In the genomic region with DNA sequence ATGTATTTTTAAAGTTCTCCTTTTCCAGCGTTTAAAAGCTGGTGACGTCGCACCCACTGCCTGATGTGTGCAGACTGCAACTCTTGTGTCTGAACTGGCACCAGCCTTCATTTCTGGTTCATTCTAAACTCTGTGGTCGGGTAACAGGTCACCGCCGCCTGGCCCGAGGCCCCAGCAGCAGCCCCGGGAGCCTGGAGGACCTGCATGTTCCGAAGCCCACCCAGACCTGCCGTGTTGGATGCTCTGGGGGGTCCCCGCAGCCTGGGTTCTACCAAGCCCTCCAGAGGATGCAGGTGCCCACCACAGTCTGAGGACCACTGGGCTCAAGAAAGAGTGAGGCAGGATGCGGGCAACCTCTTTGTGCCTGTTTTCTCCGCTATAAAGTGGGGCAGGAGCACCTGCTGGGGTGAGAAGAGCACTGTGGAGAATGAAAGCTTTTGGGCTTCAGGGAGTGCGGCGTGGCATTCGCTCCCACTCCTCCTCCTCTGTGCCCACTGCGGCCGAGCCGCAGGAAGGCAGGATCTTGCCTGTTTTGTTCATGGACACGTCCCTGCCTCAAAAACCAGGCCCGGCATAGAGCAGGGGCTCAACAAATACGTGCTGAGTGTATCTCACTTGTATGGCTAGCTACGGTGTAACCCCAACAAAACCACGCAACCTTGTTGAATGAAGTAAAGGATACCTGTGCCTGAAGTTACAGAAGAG, we compare ENCODE assay signal across 20 cellular contexts. TPM values are rescaled to one million over a fixed set of nuclear protein-coding genes. Genes with fewer than 3 reads are reported as not detected.
DNase-seq lines count a peak whose midpoint lies in the region; ATAC-seq, FAIRE-seq and TF ChIP-seq lines count a peak whose summit lies in the region.
"Had no signal": no experiment of that assay in that cellular context is flagged by ENCODE, and none has a peak within 500 bp of the region (broad histone marks: within the 10 kb centered on the region; RNA-seq: fewer than 3 reads in every experiment).

No MANE protein-coding gene starts in this region.

- no peak overlapping the region for H2BK15ac ChIP-seq in IMR-90 (ENCODE audit: low read depth, low read length)

- intact Hi-C loops in Right ventricle myocardium superior (cut with DNase I): no loop called here
- intact Hi-C loops in cardiac septum (cut with DNase I): no loop called here
- intact Hi-C loops in IMR-90 (cut with micrococcal nuclease): no loop called here
- intact Hi-C loops in kidney (cut with DNase I): no loop called here

- H3K9ac ChIP-seq in DND-41 (ENCODE audit: low read depth, low read length) (no peak overlapping the region), IMR-90 (ENCODE audit: low read depth, low read length) (no peak overlapping the region), kidney (ENCODE audit: low read length in 2 of 2) (no peak overlapping the region)

- H4K20me1 ChIP-seq in DND-41 (ENCODE audit: insufficient read depth, low read length): peaks cover 9% of the 10 kb centered on the region
- H4K20me1 ChIP-seq in IMR-90 (ENCODE audit: insufficient read depth, low read length): peaks cover 6% of the 10 kb centered on the region; the same call in 1 of the 2 replicates
- H4K20me1 ChIP-seq in osteoblast (ENCODE audit: insufficient read depth, low read length): no peaks in the 10 kb centered on the region

- no peak overlapping the region for H3K14ac ChIP-seq in IMR-90 (replicated peaks; ENCODE audit: low read depth, low read length)

- H2BK5ac ChIP-seq in IMR-90 (ENCODE audit: low read depth, low read length, poor library complexity, severe bottlenecking): no peak overlapping the region

- no peak overlapping the region for H3K4ac ChIP-seq in IMR-90 (ENCODE audit: low read depth, low read length)

- in situ Hi-C loops in IMR-90 (cut with MboI; ENCODE audit: low sequenced_read_pairs): no loop called here

- no peak overlapping the region for H4K5ac ChIP-seq in IMR-90 (ENCODE audit: low read depth, low read length)

- CTCF ChIA-PET in IMR-90 (lab: Yijun Ruan, JAX): no interaction called here

- no peak overlapping the region for H3K18ac ChIP-seq in IMR-90 (ENCODE audit: low read depth, low read length)

- H2AFZ ChIP-seq in DND-41 (ENCODE audit: low read depth, low read length): no peak overlapping the region
- no peak overlapping the region for H2AFZ ChIP-seq in IMR-90 (replicated peaks; ENCODE audit: low read length, poor library complexity)
- H2AFZ ChIP-seq in osteoblast (ENCODE audit: low read length): no peak overlapping the region
- H2AFZ ChIP-seq: GM23338 had no signal

- no peak for FAIRE-seq in kidney (lab: Jason Lieb, UNC)
- FAIRE-seq: GM12878, GM19239 had no signal

- H2BK20ac ChIP-seq in IMR-90 (ENCODE audit: low read depth, low read length): no peak overlapping the region

- peak overlapping the region; percentile 24; the same call in 1 of the 2 replicates for H3K27ac ChIP-seq in DND-41 (ENCODE audit: low read length)
- no peak overlapping the region for H3K27ac ChIP-seq in IMR-90 (ENCODE audit: insufficient read depth, low read length)
- H3K27ac ChIP-seq in osteoblast (ENCODE audit: low read depth, low read length): no peak overlapping the region
- H3K27ac ChIP-seq in kidney (ENCODE audit: low read depth in 2 of 2, low read length in 2 of 2): no peak overlapping the region

- H3K4me3 ChIP-seq in DND-41 (ENCODE audit: low read depth in 1 of 2, low read length in 2 of 2) (no peak overlapping the region), IMR-90 (ENCODE audit: insufficient read depth, low read depth, low read length) (no peak overlapping the region), osteoblast (ENCODE audit: insufficient read depth, low read length) (no peak overlapping the region), kidney (ENCODE audit: low read length in 2 of 2) (no peak overlapping the region)
- H3K4me3 ChIP-seq: GM12878, GM23338, HAP-1 had no signal

- TSS peak; percentile 54 for BruUV-seq in IMR-90 (replicated peaks; lab: Mats Ljungman, UMichigan)

- H3K27me3 ChIP-seq in DND-41 (ENCODE audit: insufficient read depth, low read length, poor library complexity) (no peaks in the 10 kb centered on the region), IMR-90 (ENCODE audit: control insufficient read depth, insufficient read depth, low read length) (no peaks in the 10 kb centered on the region), osteoblast (ENCODE audit: insufficient read depth, low read length) (no peaks in the 10 kb centered on the region)

- no peaks in the 10 kb centered on the region for H3K4me1 ChIP-seq in DND-41 (ENCODE audit: insufficient read depth, low read length)
- no peaks in the 10 kb centered on the region for H3K4me1 ChIP-seq in IMR-90 (ENCODE audit: control insufficient read depth, insufficient read depth, low read length)
- H3K4me1 ChIP-seq in osteoblast (ENCODE audit: insufficient read depth, low read length): no peaks in the 10 kb centered on the region
- H3K4me1 ChIP-seq in kidney (ENCODE audit: control insufficient read depth in 1 of 2, insufficient read depth in 1 of 2, low read depth in 1 of 2, low read length in 2 of 2): no peaks in the 10 kb centered on the region
- H3K4me1 ChIP-seq: HAP-1 had no signal

- no peak for TF ChIP-seq RAD21 in IMR-90 (IDR thresholded peaks at IDR 0.05; ENCODE audit: low read length)

- no peak overlapping the region for H2BK120ac ChIP-seq in IMR-90 (ENCODE audit: low read depth, low read length)

- H3K23ac ChIP-seq in IMR-90 (ENCODE audit: low read depth, low read length): no peak overlapping the region

- no peak overlapping the region for H3K56ac ChIP-seq in IMR-90 (ENCODE audit: extremely low read depth, insufficient read depth, low read length)

- H4K91ac ChIP-seq in IMR-90 (ENCODE audit: insufficient read depth, low read depth, low read length): no peak overlapping the region

- H3K79me2 ChIP-seq in DND-41 (ENCODE audit: insufficient read depth, low read length) (no peaks in the 10 kb centered on the region), osteoblast (ENCODE audit: insufficient read depth, low read length) (no peaks in the 10 kb centered on the region)

- WGBS in IMR-90 (ENCODE audit: extremely low coverage in 2 of 2, insufficient read length in 1 of 2), 2 experiments: 100% methylated on average over 3 of the region's 24 CpGs; no CpG with 5 or more reads in 1 of the 2 experiments

- no peak for TF ChIP-seq POLR2A in IMR-90 (IDR thresholded peaks at IDR 0.05; ENCODE audit: low read depth, low read length)

- DNase-seq in Right ventricle myocardium superior (peak; percentile 11), cardiac septum (ENCODE audit: low spot score) (no peak), DND-41 (no peak), IMR-90 (no peak), osteoblast (ENCODE audit: insufficient read length, low spot score, missing footprints) (peak; percentile 62), A172 (ENCODE audit: low spot score) (no peak), kidney (no peak)
- DNase-seq: 8988T; C1 segment of cervical spinal cord; Calu3; CD4-positive, alpha-beta memory T cell; COR-L47; DMS153; EL; GDM1; HFFc6 had no signal

- POLR2A ChIA-PET in IMR-90 (lab: Charles Lee; ENCODE audit: unreplicated experiment): interaction anchor here (0.6 kb wide), 1 partner anchor 36 kb away, joined by 3 read pairs; no protein-coding TSS in a partner anchor

- no peaks in the 10 kb centered on the region for H3K9me3 ChIP-seq in DND-41 (ENCODE audit: insufficient read depth, low read length, severe bottlenecking)
- no peaks in the 10 kb centered on the region for H3K9me3 ChIP-seq in IMR-90 (ENCODE audit: control insufficient read depth, insufficient read depth, low read length)
- no peaks in the 10 kb centered on the region for H3K9me3 ChIP-seq in osteoblast (ENCODE audit: low read depth, low read length)
- H3K9me3 ChIP-seq in kidney (ENCODE audit: control insufficient read depth in 1 of 2, low read length in 2 of 2): no peaks in the 10 kb centered on the region
- H3K9me3 ChIP-seq: HAP-1 had no signal

- H3K79me1 ChIP-seq in IMR-90 (ENCODE audit: low read depth in 1 of 2, low read length in 2 of 2): peaks cover 0 to 9% of the 10 kb centered on the region in 2 experiments; a peak in 1 of 4 replicates

- H2AK9ac ChIP-seq in IMR-90 (replicated peaks; ENCODE audit: low read depth, low read length, poor library complexity): no peak overlapping the region

- no peak overlapping the region for H2AK5ac ChIP-seq in IMR-90 (ENCODE audit: low read depth, low read length)

- H4K8ac ChIP-seq in IMR-90 (ENCODE audit: low read depth in 2 of 2, low read length in 2 of 2): no peak overlapping the region

- ATAC-seq in Right ventricle myocardium superior (ENCODE audit: poor library complexity): no peak
- no peak for ATAC-seq in DND-41 (ENCODE audit: insufficient read depth, low read depth)
- no peak for ATAC-seq in IMR-90 (ENCODE audit: low read depth)
- ATAC-seq: GM12878, GM23338 had no signal

- H3K4me2 ChIP-seq in DND-41 (ENCODE audit: insufficient read depth, low read length) (no peak overlapping the region), IMR-90 (ENCODE audit: low read depth, low read length) (no peak overlapping the region), osteoblast (ENCODE audit: insufficient read depth, low read length) (no peak overlapping the region)
- H3K4me2 ChIP-seq: GM23338 had no signal

- dilution Hi-C loops in IMR-90 (cut with HindIII; ENCODE audit: low sequenced_read_pairs, unreplicated experiment): no loop called here

- peaks cover 93% of the 10 kb centered on the region for H3K36me3 ChIP-seq in DND-41 (ENCODE audit: insufficient read depth, low read length)
- H3K36me3 ChIP-seq in IMR-90 (ENCODE audit: control insufficient read depth, insufficient read depth, low read length): peaks cover 77% of the 10 kb centered on the region
- peaks cover 53% of the 10 kb centered on the region for H3K36me3 ChIP-seq in osteoblast (ENCODE audit: insufficient read depth, low read length)
- peaks cover 26 to 52% of the 10 kb centered on the region in 2 donors for H3K36me3 ChIP-seq in kidney (ENCODE audit: control insufficient read depth in 1 of 2, insufficient read depth in 2 of 2, low read length in 2 of 2)

- TF ChIP-seq CTCF in DND-41 (IDR thresholded peaks at IDR 0.05; ENCODE audit: borderline replicate concordance, extremely low read depth, low read length, poor library complexity, severe bottlenecking) (no peak), IMR-90 (conservative IDR thresholded peaks at IDR 0.05; ENCODE audit: low read depth, low read length) (no peak), osteoblast (IDR thresholded peaks at IDR 0.05; ENCODE audit: extremely low read depth, low read depth, low read length) (no peak), kidney (IDR thresholded peaks at IDR 0.05; ENCODE audit: borderline replicate concordance, extremely low read depth, insufficient read depth) (no peak)

- no peaks in the 10 kb centered on the region for H3K9me1 ChIP-seq in IMR-90 (ENCODE audit: insufficient read depth, low read length)

TF ChIP-seq in IMR-90, 13 proteins besides CTCF, POLR2A, EP300 and RAD21 (continues in another document):
- TF ChIP-seq CHD1 (IDR thresholded peaks at IDR 0.05; ENCODE audit: low read depth, low read length): no peak

RNA-seq across cellular contexts. Expression of gene CERK, which starts 40.1 kb away (rescaled TPM):
- 69.0 TPM for total RNA-seq in Right ventricle myocardium superior
- 60.0 TPM for total RNA-seq in cardiac septum
- 38.7 and 44.4 TPM in 2 replicates for total RNA-seq in IMR-90 (2012; rRNA removed)
- polyA plus RNA-seq in IMR-90 (2012; rRNA removed): 22.8 and 25.3 TPM in 2 replicates
- polyA plus RNA-seq in IMR-90 (2012; cell fraction: cytosol; rRNA removed): 14.3 and 18.5 TPM in 2 replicates
- polyA plus RNA-seq in IMR-90 (2012; cell fraction: nucleus; rRNA removed; ENCODE audit: low replicate concordance): 19.5 and 31.2 TPM in 2 replicates
- 27.7 and 28.2 TPM in 2 replicates for total RNA-seq in osteoblast
- 33.8 and 34.9 TPM in 2 replicates for total RNA-seq in A172 (2014; rRNA removed; shearing (Covaris generic))
- 28.2 TPM for total RNA-seq in kidney
- polyA plus RNA-seq in kidney (ENCODE audit: insufficient read depth, low read depth, low replicate concordance): 21.6 TPM

Comparison
In these comparisons a context has a peak if more than half of its experiments do, and no peak if none do; other contexts are left out.
1. DNase-seq: peak in Right ventricle myocardium superior (single experiment) and osteoblast (single experiment); none in cardiac septum (single experiment), DND-41 (single experiment), IMR-90 (single experiment), A172 (single experiment) and kidney (single experiment).